ENCODE assay signal across 11 cellular contexts in genomic region chr12:111448831-111449790, GRCh38. TPM values are rescaled to one million over a fixed set of nuclear protein-coding genes. Genes with fewer than 3 reads are reported as not detected.
DNase-seq lines count a peak whose midpoint lies in the region; ATAC-seq and TF ChIP-seq lines count a peak whose summit lies in the region.
"Had no signal": no experiment of that assay in that cellular context is flagged by ENCODE, and none has a peak within 500 bp of the region (broad histone marks: within the 10 kb centered on the region; RNA-seq: fewer than 3 reads in every experiment).

No MANE protein-coding gene starts in this region.

- no peak overlapping the region for H2AFZ ChIP-seq in MM.1S (ENCODE audit: low read length)

- H3K27me3 Mint-ChIP-seq in natural killer cell (ENCODE audit: low read depth in 2 of 2), result no peaks in the 10 kb centered on the region
- H3K27me3 Mint-ChIP-seq in natural killer cell treated with Interleukin-12 subunit alpha and Interleukin-12 subunit beta and Interleukin-15 and Interleukin-18, amount 100 ng/mL, for 72 hours, result peaks cover 0 to 2% of the 10 kb centered on the region in 2 donors

- no peak overlapping the region for H3K9ac ChIP-seq in MM.1S (ENCODE audit: low read length)

- ATAC-seq in natural killer cell (no peak), GM18858 (IDR thresholded peaks at IDR 0.05; ENCODE audit: unreplicated experiment) (no peak)
- ATAC-seq in natural killer cell treated with Interleukin-12 subunit alpha and Interleukin-12 subunit beta and Interleukin-15 and Interleukin-18, amount 100 ng/mL, for 72 hours, result no peak

- H3K36me3 ChIP-seq in adrenal gland (replicated peaks in 1 of 2) (peaks cover 0 to 72% of the 10 kb centered on the region in 2 donors), MM.1S (replicated peaks; ENCODE audit: insufficient read depth, low read length) (no peaks in the 10 kb centered on the region)

- H3K27ac ChIP-seq in adrenal gland, result peak overlapping the region in 2 of 5 donors; percentile 23 to 47
- H3K27ac ChIP-seq in MM.1S (ENCODE audit: low read length), result no peak overlapping the region
- H3K27ac ChIP-seq: epithelial cell of prostate had no signal

- TF ChIP-seq CTCF in natural killer cell (IDR thresholded peaks at IDR 0.05) (no peak), adrenal gland (IDR thresholded peaks at IDR 0.05) (no peak), MM.1S (IDR thresholded peaks at IDR 0.05; ENCODE audit: low read length) (no peak)

- peaks cover 14 to 51% of the 10 kb centered on the region in 2 donors for H3K4me1 ChIP-seq in adrenal gland (replicated peaks in 1 of 2)
- peaks cover 26% of the 10 kb centered on the region for H3K4me1 ChIP-seq in MM.1S (ENCODE audit: low read length)

- H3K27me3 ChIP-seq in adrenal gland, result no peaks in the 10 kb centered on the region
- no peaks in the 10 kb centered on the region for H3K27me3 ChIP-seq in MM.1S (replicated peaks; ENCODE audit: insufficient read depth, low read length)

- H3K4me1 Mint-ChIP-seq in natural killer cell, result peaks cover 62 to 63% of the 10 kb centered on the region in 2 donors
- peaks cover 54 to 57% of the 10 kb centered on the region in 2 donors for H3K4me1 Mint-ChIP-seq in natural killer cell treated with Interleukin-12 subunit alpha and Interleukin-12 subunit beta and Interleukin-15 and Interleukin-18, amount 100 ng/mL, for 72 hours (ENCODE audit: low read depth in 2 of 2)

- no peaks in the 10 kb centered on the region; the same call in 1 of the 2 replicates for H3K79me2 ChIP-seq in MM.1S (ENCODE audit: low read length)

- H3K36me3 Mint-ChIP-seq in natural killer cell, result peaks cover 7% of the 10 kb centered on the region
- peaks cover 28% of the 10 kb centered on the region for H3K36me3 Mint-ChIP-seq in natural killer cell treated with Interleukin-12 subunit alpha and Interleukin-12 subunit beta and Interleukin-15 and Interleukin-18, amount 100 ng/mL, for 72 hours

- no peaks in the 10 kb centered on the region for H3K9me3 Mint-ChIP-seq in natural killer cell
- no peaks in the 10 kb centered on the region for H3K9me3 Mint-ChIP-seq in natural killer cell treated with Interleukin-12 subunit alpha and Interleukin-12 subunit beta and Interleukin-15 and Interleukin-18, amount 100 ng/mL, for 72 hours

- no peak for DNase-seq in natural killer cell
- no peak for DNase-seq in natural killer cell treated with Interleukin-12 subunit alpha and Interleukin-12 subunit beta and Interleukin-15 and Interleukin-18, amount 100 ng/mL, for 72 hours (ENCODE audit: low spot score)
- DNase-seq in adrenal gland, result peak in 6 of 7 donors; percentile 2 to 48 (median 16)
- DNase-seq in medulla oblongata (ENCODE audit: extremely low spot score), result peak; percentile 41
- DNase-seq in NCI-H524 treated with DMSO at 0.1 percent for 48 hours (lab: John Stamatoyannopoulos, UW), result no peak
- DNase-seq in NCI-H446 treated with DMSO at 0.1 percent for 48 hours (lab: John Stamatoyannopoulos, UW), result no peak
- DNase-seq in MM.1S, result no peak
- DNase-seq: mammary epithelial cell; stimulated activated CD4-positive, alpha-beta T cell treated with anti-CD3 and anti-CD28 coated beads, Interleukin-1b, Interleukin-23, amount 100 ng/mL, for 48 hours had no signal

- H3K9me2 ChIP-seq in MM.1S (replicated peaks; ENCODE audit: insufficient read depth, low read length), result no peaks in the 10 kb centered on the region

- peaks cover 13% of the 10 kb centered on the region for H3F3A ChIP-seq in MM.1S (ENCODE audit: insufficient read depth, low read length)

- intact Hi-C loops in natural killer cell (cut with micrococcal nuclease) (no loop called here), adrenal gland (cut with DNase I) (loop anchor here in 1 of 2 donors (5.0 kb wide), 1 partner anchor 42 kb away; the partner anchor contains the start of gene SH2B3)

- no peak for TF ChIP-seq POLR2A in adrenal gland (IDR thresholded peaks at IDR 0.05)

- H3K4me2 ChIP-seq in MM.1S (ENCODE audit: low read depth, low read length), result no peak overlapping the region

- no peaks in the 10 kb centered on the region for H4K20me1 ChIP-seq in MM.1S (ENCODE audit: insufficient read depth, low read length)

- no peaks in the 10 kb centered on the region for H3K9me3 ChIP-seq in adrenal gland (replicated peaks in 1 of 3)
- no peaks in the 10 kb centered on the region for H3K9me3 ChIP-seq in MM.1S (replicated peaks; ENCODE audit: insufficient read depth, low read length)

- peak overlapping the region; percentile 70 to 79 for H3K27ac Mint-ChIP-seq in natural killer cell
- peak overlapping the region in 1 of 2 donors; percentile 45 for H3K27ac Mint-ChIP-seq in natural killer cell treated with Interleukin-12 subunit alpha and Interleukin-12 subunit beta and Interleukin-15 and Interleukin-18, amount 100 ng/mL, for 72 hours

- 63 to 70% (median 64%) methylated on average over 4 of the region's 4 CpGs for WGBS in adrenal gland, 4 donors

- peak overlapping the region; percentile 21 for H3K4me3 Mint-ChIP-seq in natural killer cell
- no peak overlapping the region for H3K4me3 Mint-ChIP-seq in natural killer cell treated with Interleukin-12 subunit alpha and Interleukin-12 subunit beta and Interleukin-15 and Interleukin-18, amount 100 ng/mL, for 72 hours

- H3K4me3 ChIP-seq in adrenal gland (no peak overlapping the region), MM.1S (ENCODE audit: low read length) (no peak overlapping the region)

RNA-seq across cellular contexts. Expression of gene SH2B3, which starts 43.4 kb away (rescaled TPM):
- total RNA-seq in natural killer cell (10 to 100 TPM; 68.1 to 81.3 (median 68.4) TPM), adrenal gland (10 to 100 TPM; 26.1 to 70.3 (median 44.6) TPM)
- 10 to 100 TPM in 1 of 2 donors, 1 to 10 TPM in 1; 10.0 to 12.2 TPM for total RNA-seq in natural killer cell treated with Interleukin-12 subunit alpha and Interleukin-12 subunit beta and Interleukin-15 and Interleukin-18, amount 100 ng/mL, for 72 hours
- 10 to 100 TPM in 1 of 3 donors, 1 to 10 TPM in 2; 5.8 to 14.5 (median 9.3) TPM for polyA plus RNA-seq in adrenal gland

Comparison
In these comparisons a context has a peak if more than half of its experiments do, and no peak if none do; other contexts are left out.
1. DNase-seq: peak in adrenal gland (6 of 7) and medulla oblongata (single experiment); none in natural killer cell (single experiment), natural killer cell treated with Interleukin-12 subunit alpha and Interleukin-12 subunit beta and Interleukin-15 and Interleukin-18, amount 100 ng/mL, for 72 hours (single experiment), NCI-H524 treated with DMSO at 0.1 percent for 48 hours (single experiment), NCI-H446 treated with DMSO at 0.1 percent for 48 hours (single experiment) and MM.1S (single experiment).